In genomic region chr14:23052182-23052623, GRCh38 we compare ENCODE assay signal across 11 cellular contexts. TPM values are rescaled to one million over a fixed set of nuclear protein-coding genes. Genes with fewer than 3 reads are reported as not detected.
DNase-seq lines count a peak whose midpoint lies in the region; TF ChIP-seq lines count a peak whose summit lies in the region.
"Had no signal": no experiment of that assay in that cellular context is flagged by ENCODE, and none has a peak within 500 bp of the region (broad histone marks: within the 10 kb centered on the region; RNA-seq: fewer than 3 reads in every experiment).

No MANE protein-coding gene starts in this region.

- H3K36me3 Mint-ChIP-seq in activated naive CD8-positive, alpha-beta T cell treated with anti-CD3 and anti-CD28 coated beads for 36 hours, result no peaks in the 10 kb centered on the region

- H3K36me3 ChIP-seq in HEK293 (ENCODE audit: control insufficient read depth in 2 of 2, insufficient read depth in 1 of 2, low read length in 2 of 2) (peaks cover 0 to 62% of the 10 kb centered on the region in 2 experiments; a peak in 1 of 3 replicates), mammary epithelial cell (ENCODE audit: insufficient read depth, low read length) (no peaks in the 10 kb centered on the region)

- peak overlapping the region; percentile 5 for H2AFZ ChIP-seq in mammary epithelial cell (ENCODE audit: low read depth, low read length)

- H3K4me2 ChIP-seq in mammary epithelial cell (ENCODE audit: insufficient read depth, low read depth, low read length), result no peak overlapping the region

- no peak overlapping the region for H3K9ac ChIP-seq in mammary epithelial cell (ENCODE audit: insufficient read depth, low read length)

- H3K27ac Mint-ChIP-seq in activated naive CD8-positive, alpha-beta T cell treated with anti-CD3 and anti-CD28 coated beads for 36 hours, result no peak overlapping the region
- H3K27ac Mint-ChIP-seq: activated naive CD8-positive, alpha-beta T cell; effector memory CD8-positive, alpha-beta T cell had no signal

- no peak overlapping the region for H3K4me3 ChIP-seq in HEK293 (ENCODE audit: low read depth, low read length)
- H3K4me3 ChIP-seq in mammary epithelial cell (replicated peaks in 1 of 3; ENCODE audit: insufficient read depth in 1 of 3, low read depth in 2 of 3, low read length in 3 of 3), result no peak overlapping the region

- intact Hi-C loops in mammary epithelial cell (cut with micrococcal nuclease), result loop anchor here (1.0 kb wide), 2 partner anchors 58 to 66 kb away; no protein-coding TSS in a partner anchor

- 64% methylated on average over 13 of the region's 14 CpGs for WGBS in mammary epithelial cell (ENCODE audit: low coverage, missing lambda C conversion rate)

- H3K4me1 ChIP-seq in HEK293 (ENCODE audit: control insufficient read depth, insufficient read depth, low read length) (peaks cover 4% of the 10 kb centered on the region; the same call in 1 of the 2 replicates), mammary epithelial cell (ENCODE audit: insufficient read depth, low read length) (peaks cover 15% of the 10 kb centered on the region)

- H3K9me3 ChIP-seq in HEK293 (ENCODE audit: control insufficient read depth, insufficient read depth, low read depth, low read length) (no peaks in the 10 kb centered on the region), mammary epithelial cell (replicated peaks; ENCODE audit: insufficient read depth, low read length) (no peaks in the 10 kb centered on the region)

- dilution Hi-C loops in mammary epithelial cell (cut with HindIII; ENCODE audit: low sequenced_read_pairs), result no loop called here

- in situ Hi-C loops in mammary epithelial cell (cut with MboI; ENCODE audit: low sequenced_read_pairs in 2 of 2), result loop anchor here (5.0 kb wide), 2 partner anchors 60 to 65 kb away; no protein-coding TSS in a partner anchor

- no peak overlapping the region for H3K27ac ChIP-seq in HEK293 (ENCODE audit: extremely low read depth, low read depth, low read length)
- H3K27ac ChIP-seq in mammary epithelial cell (ENCODE audit: insufficient read depth, low read depth, low read length), result no peak overlapping the region

- H3K4me1 Mint-ChIP-seq in activated naive CD8-positive, alpha-beta T cell treated with anti-CD3 and anti-CD28 coated beads for 36 hours, result peaks cover 13% of the 10 kb centered on the region

- TF ChIP-seq CTCF in HEK293 (tag by site-specific recombination; IDR thresholded peaks at IDR 0.05), result peak; percentile 82
- TF ChIP-seq CTCF in mammary epithelial cell (conservative IDR thresholded peaks at IDR 0.05 in 1 of 2, IDR thresholded peaks at IDR 0.05 in 1 of 2; ENCODE audit: extremely low read depth in 1 of 2, insufficient read depth in 1 of 2, low read depth in 1 of 2, low read length in 2 of 2), result peak; percentile 29 to 60

- no peaks in the 10 kb centered on the region for H3K27me3 ChIP-seq in mammary epithelial cell (ENCODE audit: insufficient read depth, low read length)

- H4K20me1 ChIP-seq in mammary epithelial cell (ENCODE audit: insufficient read depth, low read length), result no peaks in the 10 kb centered on the region

- H3K9me3 Mint-ChIP-seq in activated naive CD8-positive, alpha-beta T cell treated with anti-CD3 and anti-CD28 coated beads for 36 hours, result no peaks in the 10 kb centered on the region
- H3K9me3 Mint-ChIP-seq: effector memory CD8-positive, alpha-beta T cell had no signal

- H3K4me3 Mint-ChIP-seq in activated naive CD8-positive, alpha-beta T cell treated with anti-CD3 and anti-CD28 coated beads for 36 hours, result no peak overlapping the region
- H3K4me3 Mint-ChIP-seq: activated naive CD8-positive, alpha-beta T cell; effector memory CD8-positive, alpha-beta T cell had no signal

- CTCF ChIA-PET in HEK293 (lab: Yijun Ruan, JAX) (interaction anchor here (4.8 to 16.2 kb wide), 2 partner anchors 63 to 79 kb away, joined by 23 to 469 read pairs; partner anchors contain the start of gene AJUBA), mammary epithelial cell (lab: Charles Lee; ENCODE audit: low non-redundant PET) (interaction anchor here (0.6 to 1.2 kb wide), 2 partner anchors 66 to 251 kb away, joined by 3 to 10 read pairs; no protein-coding TSS in a partner anchor)

- no TSS peak for BruUV-seq in mammary epithelial cell (replicated peaks; lab: Mats Ljungman, UMichigan)

- POLR2A ChIA-PET in HEK293 (lab: Yijun Ruan, JAX), result interaction anchor here (0.8 kb wide), 1 partner anchor 70 kb away, joined by 3 read pairs; the partner anchor contains the start of gene AJUBA

- H3K79me2 ChIP-seq in mammary epithelial cell (ENCODE audit: insufficient read depth, low read length), result no peaks in the 10 kb centered on the region

- peak; percentile 40 for DNase-seq in mammary epithelial cell
- DNase-seq in medulla oblongata (ENCODE audit: extremely low spot score), result peak; percentile 30
- no peak for DNase-seq in SK-N-DZ (ENCODE audit: low spot score)
- DNase-seq in NCI-H2227 treated with DMSO at 0.1 percent for 48 hours (lab: John Stamatoyannopoulos, UW), result no peak
- DNase-seq in activated naive CD8-positive, alpha-beta T cell treated with anti-CD3 and anti-CD28 coated beads for 36 hours, result no peak
- DNase-seq: effector memory CD8-positive, alpha-beta T cell; NCI-H1092; stimulated activated naive CD4-positive, alpha-beta T cell; SW 1271 had no signal

- peaks cover 14% of the 10 kb centered on the region for H3K27me3 Mint-ChIP-seq in activated naive CD8-positive, alpha-beta T cell treated with anti-CD3 and anti-CD28 coated beads for 36 hours
- H3K27me3 Mint-ChIP-seq: activated naive CD8-positive, alpha-beta T cell; effector memory CD8-positive, alpha-beta T cell had no signal

TF ChIP-seq in HEK293, 187 proteins besides CTCF, POLR2A, EP300 and RAD21 (continues in another document):
- peak; percentile 60 for TF ChIP-seq PRDM10 (tag by site-specific recombination; IDR thresholded peaks at IDR 0.05)
- TF ChIP-seq ZBTB8A (tag by site-specific recombination; IDR thresholded peaks at IDR 0.05), result 0 out of 2 replicates have a peak, but pooled peaks have one; percentile 18
- peak; percentile 60; the same call in 1 of the 2 replicates for TF ChIP-seq ZNF561 (tag by site-specific recombination; IDR thresholded peaks at IDR 0.05; ENCODE audit: borderline replicate concordance)
- TF ChIP-seq ZBTB17 (tag by site-specific recombination; IDR thresholded peaks at IDR 0.05), result peak; percentile 67
- TF ChIP-seq ZNF768 (tag by site-specific recombination; IDR thresholded peaks at IDR 0.05), result no peak

RNA-seq across cellular contexts. Expression of gene CDH24, which starts 5.1 kb away (rescaled TPM):
- total RNA-seq in mammary epithelial cell, result 1 to 10 TPM; 4.2 to 5.6 TPM
- 4.2 TPM for polyA plus RNA-seq in mammary epithelial cell
- polyA minus RNA-seq in mammary epithelial cell, result 1.0 TPM
- 58.9 and 63.3 TPM in 2 replicates for polyA plus RNA-seq in SK-N-DZ (2014; cell fraction: cytosol; rRNA removed)
- 246 and 343 TPM in 2 replicates for polyA plus RNA-seq in SK-N-DZ (2014; cell fraction: nucleus; rRNA removed)
- total RNA-seq in activated naive CD8-positive, alpha-beta T cell treated with anti-CD3 and anti-CD28 coated beads for 36 hours, result under 1 TPM; 0.49 to 0.52 TPM

RNA-seq across cellular contexts. Expression of gene PSMB11, which starts 10.2 kb away (rescaled TPM):
- total RNA-seq in mammary epithelial cell, result not detected
- not detected for polyA plus RNA-seq in mammary epithelial cell
- not detected for polyA minus RNA-seq in mammary epithelial cell
- not detected in 2 replicates for polyA plus RNA-seq in SK-N-DZ (2014; cell fraction: cytosol; rRNA removed)
- polyA plus RNA-seq in SK-N-DZ (2014; cell fraction: nucleus; rRNA removed), result not detected in 2 replicates
- total RNA-seq in activated naive CD8-positive, alpha-beta T cell treated with anti-CD3 and anti-CD28 coated beads for 36 hours, result not detected

RNA-seq across cellular contexts. Expression of gene PSMB5, which starts 17.5 kb away (rescaled TPM):
- 100 to 1,000 TPM; 145 to 152 TPM for total RNA-seq in mammary epithelial cell
- 332 TPM for polyA plus RNA-seq in mammary epithelial cell
- 194 TPM for polyA minus RNA-seq in mammary epithelial cell
- polyA plus RNA-seq in SK-N-DZ (2014; cell fraction: cytosol; rRNA removed), result 295 and 318 TPM in 2 replicates
- 104 and 163 TPM in 2 replicates for polyA plus RNA-seq in SK-N-DZ (2014; cell fraction: nucleus; rRNA removed)
- 100 to 1,000 TPM; 162 to 164 TPM for total RNA-seq in activated naive CD8-positive, alpha-beta T cell treated with anti-CD3 and anti-CD28 coated beads for 36 hours

RNA-seq across cellular contexts. Expression of gene C14orf93, which starts 42.3 kb away (rescaled TPM):
- 1 to 10 TPM; 3.6 to 6.7 TPM for total RNA-seq in mammary epithelial cell
- polyA plus RNA-seq in mammary epithelial cell, result 6.7 TPM
- not detected for polyA minus RNA-seq in mammary epithelial cell
- 25.3 and 34.9 TPM in 2 replicates for polyA plus RNA-seq in SK-N-DZ (2014; cell fraction: cytosol; rRNA removed)
- polyA plus RNA-seq in SK-N-DZ (2014; cell fraction: nucleus; rRNA removed), result 25.0 and 38.7 TPM in 2 replicates
- total RNA-seq in activated naive CD8-positive, alpha-beta T cell treated with anti-CD3 and anti-CD28 coated beads for 36 hours, result 10 to 100 TPM; 10.5 to 11.1 TPM

RNA-seq across cellular contexts. Expression of gene ACIN1, which starts 42.7 kb away (rescaled TPM):
- 100 to 1,000 TPM in 1 of 2 donors, 10 to 100 TPM in 1; 62.0 to 148 TPM for total RNA-seq in mammary epithelial cell
- 64.4 TPM for polyA plus RNA-seq in mammary epithelial cell
- 70.8 TPM for polyA minus RNA-seq in mammary epithelial cell
- polyA plus RNA-seq in SK-N-DZ (2014; cell fraction: cytosol; rRNA removed), result 79.3 and 83.7 TPM in 2 replicates
- 394 and 582 TPM in 2 replicates for polyA plus RNA-seq in SK-N-DZ (2014; cell fraction: nucleus; rRNA removed)
- total RNA-seq in activated naive CD8-positive, alpha-beta T cell treated with anti-CD3 and anti-CD28 coated beads for 36 hours, result 100 to 1,000 TPM; 160 to 174 TPM

Comparison
In these comparisons a context has a peak if more than half of its experiments do, and no peak if none do; other contexts are left out.
1. DNase-seq: peak in mammary epithelial cell (single experiment) and medulla oblongata (single experiment); none in SK-N-DZ (single experiment), NCI-H2227 treated with DMSO at 0.1 percent for 48 hours (single experiment) and activated naive CD8-positive, alpha-beta T cell treated with anti-CD3 and anti-CD28 coated beads for 36 hours (single experiment).